Comparison of ENCODE assay signal across 1 cellular context in the genomic region with DNA sequence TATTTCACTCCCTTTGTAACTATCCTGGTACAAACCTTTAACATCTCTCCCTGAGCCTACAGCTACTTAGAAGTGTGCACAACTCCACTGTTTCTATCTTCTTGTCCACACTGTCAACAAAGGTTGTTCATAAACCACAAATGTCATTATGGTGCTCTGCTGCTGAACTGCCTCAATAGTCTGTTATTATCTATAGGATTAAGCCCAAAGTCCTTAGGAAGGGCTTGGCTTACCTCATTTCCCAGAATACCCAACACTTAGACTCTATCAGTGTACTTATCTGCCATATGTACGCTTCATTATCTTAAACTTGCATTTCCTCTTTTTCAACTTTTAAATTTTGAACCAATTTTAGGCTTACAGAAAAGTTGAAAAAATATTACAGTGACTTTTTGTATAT.
A peak's percentile ranks its signal among the peaks of the same experiment; 100 is the strongest.
TF ChIP-seq lines count a peak whose summit lies in the region.

No MANE protein-coding gene starts in this region.

TF ChIP-seq in HepG2, 621 proteins besides CTCF, POLR2A, EP300 and RAD21 (continued from another document):
- no peak for TF ChIP-seq FOXA1 (IDR thresholded peaks at IDR 0.05)
- TF ChIP-seq FOXA1 (CRISPR knock-in tag; IDR thresholded peaks at IDR 0.05) = peak; percentile 27; the same call in 1 of the 2 replicates
TF ChIP-seq in HepG2: peak in this region for 1.
